In the genomic region with DNA sequence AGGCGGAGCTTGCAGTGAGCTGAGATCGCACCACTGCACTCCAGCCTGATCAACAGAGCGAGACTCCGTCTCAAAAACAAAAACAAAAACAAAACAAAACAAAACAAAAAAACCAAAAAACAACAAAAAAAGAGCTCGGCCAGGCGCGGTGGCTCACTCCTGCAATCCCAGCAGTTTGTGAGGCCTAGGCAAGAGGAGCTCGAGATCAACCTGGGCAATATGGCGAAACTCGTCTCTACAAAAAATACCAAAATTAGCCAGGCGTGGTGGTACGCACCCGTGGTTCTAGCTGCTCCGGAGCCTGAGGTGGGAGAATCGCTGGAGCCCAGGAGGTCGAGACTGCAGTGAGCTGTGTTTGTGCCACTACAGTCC, we compare ENCODE assay signal across 9 cellular contexts. TPM values are rescaled to one million over a fixed set of nuclear protein-coding genes. Genes with fewer than 3 reads are reported as not detected.
DNase-seq lines count a peak whose midpoint lies in the region; ATAC-seq and TF ChIP-seq lines count a peak whose summit lies in the region.
"Had no signal": no experiment of that assay in that cellular context is flagged by ENCODE, and none has a peak within 500 bp of the region (broad histone marks: within the 10 kb centered on the region; RNA-seq: fewer than 3 reads in every experiment).

No MANE protein-coding gene starts in this region.

- no peaks in the 10 kb centered on the region for H3K9me3 ChIP-seq in SK-N-SH
- no peaks in the 10 kb centered on the region for H3K9me3 ChIP-seq in OCI-LY7 (ENCODE audit: low read length)
- no peaks in the 10 kb centered on the region for H3K9me3 ChIP-seq in skeletal muscle satellite cell (replicated peaks; ENCODE audit: low read length)

- H3K9me2 ChIP-seq in SK-N-SH = no peaks in the 10 kb centered on the region
- no peaks in the 10 kb centered on the region for H3K9me2 ChIP-seq in OCI-LY7 (ENCODE audit: insufficient read depth, low read length)

- POLR2A ChIA-PET in SK-N-SH (lab: Yijun Ruan, JAX) (interaction anchor here (0.7 to 1.4 kb wide), 3 partner anchors 12 to 39 kb away, joined by 3 to 8 read pairs (median 4); a partner anchor contains a TSS), OCI-LY7 (lab: Charles Lee) (interaction anchor here (0.6 to 2.1 kb wide), 12 partner anchors 12 to 134 kb away, joined by 3 to 13 read pairs (median 6); a partner anchor contains a TSS)

- H3K9ac ChIP-seq in SK-N-SH (no peak overlapping the region), skeletal muscle satellite cell (ENCODE audit: low read depth, low read length) (peak overlapping the region; percentile 84)

- H3K36me3 ChIP-seq in SK-N-SH (replicated peaks in 1 of 2; ENCODE audit: control insufficient read depth in 1 of 2, insufficient read depth in 2 of 2, low read length in 1 of 2) = no peaks in the 10 kb centered on the region
- H3K36me3 ChIP-seq in OCI-LY7 (ENCODE audit: insufficient read depth, low read length) = no peaks in the 10 kb centered on the region
- H3K36me3 ChIP-seq in skeletal muscle satellite cell (ENCODE audit: insufficient read depth, low read length) = no peaks in the 10 kb centered on the region

- H2AFZ ChIP-seq in SK-N-SH (ENCODE audit: low read depth) = peak overlapping the region; percentile 100
- peak overlapping the region; percentile 76; the same call in 1 of the 2 replicates for H2AFZ ChIP-seq in OCI-LY7 (ENCODE audit: low read length)

- CTCF ChIA-PET in SK-N-SH (lab: Yijun Ruan, JAX) = interaction anchor here (0.7 to 2.8 kb wide), 26 partner anchors 8 to 400 kb away, joined by 3 to 25 read pairs (median 4); a partner anchor contains a TSS
- CTCF ChIA-PET in OCI-LY7 (lab: Charles Lee; ENCODE audit: unreplicated experiment) = interaction anchor here (0.6 to 1.0 kb wide), 4 partner anchors 11 to 40 kb away, joined by 3 to 4 read pairs (median 4); no protein-coding TSS in a partner anchor

- peak overlapping the region in 1 of 2 experiments; percentile 73; a peak in 2 of 4 replicates for H3K27ac ChIP-seq in SK-N-SH (ENCODE audit: low read depth in 2 of 2, low read length in 1 of 2)
- peak overlapping the region; percentile 70 for H3K27ac ChIP-seq in OCI-LY7 (ENCODE audit: low read depth, low read length, poor library complexity, severe bottlenecking)
- no peak overlapping the region for H3K27ac ChIP-seq in coronary artery

- H3K4me1 ChIP-seq in SK-N-SH (ENCODE audit: control insufficient read depth in 1 of 2, insufficient read depth in 2 of 2, low read depth in 1 of 2, low read length in 1 of 2) (no peaks in the 10 kb centered on the region; a peak in 1 of 4 replicates), OCI-LY7 (ENCODE audit: insufficient read depth, low read length, poor library complexity, severe bottlenecking) (peaks cover 38% of the 10 kb centered on the region), skeletal muscle satellite cell (ENCODE audit: control insufficient read depth, insufficient read depth, low read length) (peaks cover 10% of the 10 kb centered on the region)

- TF ChIP-seq CTCF in SK-N-SH (IDR thresholded peaks at IDR 0.05) (no peak), OCI-LY7 (conservative IDR thresholded peaks at IDR 0.05; ENCODE audit: low read length) (no peak), coronary artery (IDR thresholded peaks at IDR 0.05) (no peak)

- H3F3A ChIP-seq in SK-N-SH (replicated peaks; ENCODE audit: insufficient read depth) = peaks cover 30% of the 10 kb centered on the region

- TF ChIP-seq RAD21 in SK-N-SH (IDR thresholded peaks at IDR 0.05; ENCODE audit: low read length) = no peak

- H3K4me2 ChIP-seq in SK-N-SH = peak overlapping the region; percentile 87; the same call in 1 of the 2 replicates
- H3K4me2 ChIP-seq in OCI-LY7 (ENCODE audit: low read length) = peak overlapping the region; percentile 94
- peak overlapping the region; percentile 83 for H3K4me2 ChIP-seq in skeletal muscle satellite cell (ENCODE audit: low read length)

- DNase-seq in SK-N-SH (no peak), OCI-LY7 (ENCODE audit: low spot score) (no peak), coronary artery (ENCODE audit: low spot score) (no peak), NCI-H345 (lab: John Stamatoyannopoulos, UW) (no peak), nucleus accumbens (lab: John Stamatoyannopoulos, UW) (no peak)

- WGBS in SK-N-SH (ENCODE audit: low lambda C conversion rate) = 86% methylated on average over 16 of the region's 16 CpGs

- no TSS peak for BruUV-seq in OCI-LY7 (replicated peaks; lab: Mats Ljungman, UMichigan)

- H3K27me3 ChIP-seq in SK-N-SH (ENCODE audit: insufficient read depth) = no peaks in the 10 kb centered on the region
- peaks cover 5% of the 10 kb centered on the region for H3K27me3 ChIP-seq in skeletal muscle satellite cell (ENCODE audit: control insufficient read depth, insufficient read depth, low read length)

- ATAC-seq in SK-N-SH treated with all-trans-retinoic acid at 6 μM for 48 hours (no peak), GM21423 (IDR thresholded peaks at IDR 0.05; ENCODE audit: unreplicated experiment) (no peak)

- no peaks in the 10 kb centered on the region for H3K79me2 ChIP-seq in SK-N-SH (ENCODE audit: insufficient read depth)
- H3K79me2 ChIP-seq in OCI-LY7 (ENCODE audit: insufficient read depth, low read depth, low read length) = no peaks in the 10 kb centered on the region

- H4K20me1 ChIP-seq in SK-N-SH (ENCODE audit: insufficient read depth) = no peaks in the 10 kb centered on the region
- H4K20me1 ChIP-seq in OCI-LY7 (ENCODE audit: insufficient read depth, low read length) = no peaks in the 10 kb centered on the region

- intact Hi-C loops in OCI-LY7 (cut with micrococcal nuclease; ENCODE audit: unreplicated experiment) = loop anchor here (1.0 kb wide), 1 partner anchor 25 kb away; no protein-coding TSS in a partner anchor

- TF ChIP-seq EP300 in SK-N-SH (IDR thresholded peaks at IDR 0.05; ENCODE audit: borderline replicate concordance in 1 of 2, low read depth in 1 of 2, low read length in 1 of 2) = no peak

- H3K4me3 ChIP-seq in SK-N-SH (ENCODE audit: low read depth in 2 of 2, low read length in 1 of 2) (peak overlapping the region in 1 of 2 experiments; percentile 70; a peak in 2 of 4 replicates), OCI-LY7 (ENCODE audit: low read depth, low read length, poor library complexity, severe bottlenecking) (peak overlapping the region; percentile 70), coronary artery (peak overlapping the region; percentile 74), skeletal muscle satellite cell (ENCODE audit: low read length) (peak overlapping the region; percentile 81)

TF ChIP-seq in SK-N-SH, 30 proteins besides CTCF, POLR2A, EP300 and RAD21:
- TF ChIP-seq FOSL2 (IDR thresholded peaks at IDR 0.05; ENCODE audit: borderline replicate concordance, low read depth) (no peak), MXI1 (IDR thresholded peaks at IDR 0.05; ENCODE audit: low read depth, low read length) (no peak)

TF ChIP-seq in SK-N-SH treated with all-trans-retinoic acid at 6 μM for 48 hours, 23 proteins besides CTCF, POLR2A, EP300 and RAD21 (continues in another document):
- TF ChIP-seq, protein P1, sequence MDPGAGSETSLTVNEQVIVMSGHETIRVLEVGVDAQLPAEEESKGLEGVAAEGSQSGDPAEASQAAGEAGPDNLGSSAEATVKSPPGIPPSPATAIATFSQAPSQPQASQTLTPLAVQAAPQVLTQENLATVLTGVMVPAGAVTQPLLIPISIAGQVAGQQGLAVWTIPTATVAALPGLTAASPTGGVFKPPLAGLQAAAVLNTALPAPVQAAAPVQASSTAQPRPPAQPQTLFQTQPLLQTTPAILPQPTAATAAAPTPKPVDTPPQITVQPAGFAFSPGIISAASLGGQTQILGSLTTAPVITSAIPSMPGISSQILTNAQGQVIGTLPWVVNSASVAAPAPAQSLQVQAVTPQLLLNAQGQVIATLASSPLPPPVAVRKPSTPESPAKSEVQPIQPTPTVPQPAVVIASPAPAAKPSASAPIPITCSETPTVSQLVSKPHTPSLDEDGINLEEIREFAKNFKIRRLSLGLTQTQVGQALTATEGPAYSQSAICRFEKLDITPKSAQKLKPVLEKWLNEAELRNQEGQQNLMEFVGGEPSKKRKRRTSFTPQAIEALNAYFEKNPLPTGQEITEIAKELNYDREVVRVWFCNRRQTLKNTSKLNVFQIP (CRISPR knock-in tag; IDR thresholded peaks at IDR 0.05; ENCODE audit: borderline replicate concordance, low read depth) = no peak

RNA-seq across cellular contexts. Expression of a gene that starts 20.2 kb away (rescaled TPM):
- polyA plus RNA-seq in SK-N-SH (2012; rRNA removed) = 2.0 and 3.5 TPM in 2 replicates
- 2.8 and 2.9 TPM in 2 replicates for polyA plus RNA-seq in SK-N-SH (2012; cell fraction: cytosol; rRNA removed)
- polyA plus RNA-seq in SK-N-SH (2012; cell fraction: nucleus; rRNA removed) = 2.4 and 3.9 TPM in 2 replicates
- 0.22 and 0.44 TPM in 2 replicates for total RNA-seq in OCI-LY7 (2014; rRNA removed; shearing (Covaris generic))
- total RNA-seq in OCI-LY7 (2022) = 1.8 and 2.2 TPM in 2 replicates
- 4.6 and 6.8 TPM in 2 replicates for total RNA-seq in skeletal muscle satellite cell (2012; rRNA removed)

RNA-seq across cellular contexts. Expression of a gene that starts 37.4 kb away (rescaled TPM):
- not detected in 2 replicates for polyA plus RNA-seq in SK-N-SH (2012; rRNA removed)
- polyA plus RNA-seq in SK-N-SH (2012; cell fraction: cytosol; rRNA removed) = not detected in 2 replicates
- polyA plus RNA-seq in SK-N-SH (2012; cell fraction: nucleus; rRNA removed) = not detected in 2 replicates
- 0.06 and 0.23 TPM in 2 replicates for total RNA-seq in OCI-LY7 (2014; rRNA removed; shearing (Covaris generic))
- not detected in 2 replicates for total RNA-seq in OCI-LY7 (2022)
- total RNA-seq in skeletal muscle satellite cell (2012; rRNA removed) = not detected in 2 replicates
- polyA plus RNA-seq: neural cell had no signal

RNA-seq across cellular contexts. Expression of a gene that starts 38.2 kb away (rescaled TPM):
- 35.3 and 35.9 TPM in 2 replicates for polyA plus RNA-seq in SK-N-SH (2012; rRNA removed)
- polyA plus RNA-seq in SK-N-SH (2012; cell fraction: cytosol; rRNA removed) = 17.4 and 20.2 TPM in 2 replicates
- 123 and 125 TPM in 2 replicates for polyA plus RNA-seq in SK-N-SH (2012; cell fraction: nucleus; rRNA removed)
- total RNA-seq in OCI-LY7 (2014; rRNA removed; shearing (Covaris generic)) = 30.2 and 30.4 TPM in 2 replicates
- 68.2 and 73.4 TPM in 2 replicates for total RNA-seq in OCI-LY7 (2022)
- 11.4 and 12.5 TPM in 2 replicates for total RNA-seq in skeletal muscle satellite cell (2012; rRNA removed)

RNA-seq across cellular contexts. Expression of a gene that starts 53.9 kb away (rescaled TPM):
- polyA plus RNA-seq in SK-N-SH (2012; rRNA removed) = not detected in 2 replicates
- not detected in 2 replicates for polyA plus RNA-seq in SK-N-SH (2012; cell fraction: cytosol; rRNA removed)
- not detected in 2 replicates for polyA plus RNA-seq in SK-N-SH (2012; cell fraction: nucleus; rRNA removed)
- total RNA-seq in OCI-LY7 (2014; rRNA removed; shearing (Covaris generic)) = not detected in 2 replicates
- total RNA-seq in OCI-LY7 (2022) = not detected in 2 replicates
- total RNA-seq in skeletal muscle satellite cell (2012; rRNA removed) = not detected in 2 replicates
- polyA plus RNA-seq: neural cell had no signal

RNA-seq across cellular contexts. Expression of a gene that starts 58.9 kb away (rescaled TPM):
- polyA plus RNA-seq in SK-N-SH (2012; rRNA removed) = 4,191 and 4,715 TPM in 2 replicates
- 3,130 and 3,829 TPM in 2 replicates for polyA plus RNA-seq in SK-N-SH (2012; cell fraction: cytosol; rRNA removed)
- polyA plus RNA-seq in SK-N-SH (2012; cell fraction: nucleus; rRNA removed) = 1,982 and 2,553 TPM in 2 replicates
- total RNA-seq in OCI-LY7 (2014; rRNA removed; shearing (Covaris generic)) = 4,583 and 5,614 TPM in 2 replicates
- total RNA-seq in OCI-LY7 (2022) = 2,077 and 2,357 TPM in 2 replicates
- total RNA-seq in skeletal muscle satellite cell (2012; rRNA removed) = 4,235 and 6,485 TPM in 2 replicates
